In the genomic region with DNA sequence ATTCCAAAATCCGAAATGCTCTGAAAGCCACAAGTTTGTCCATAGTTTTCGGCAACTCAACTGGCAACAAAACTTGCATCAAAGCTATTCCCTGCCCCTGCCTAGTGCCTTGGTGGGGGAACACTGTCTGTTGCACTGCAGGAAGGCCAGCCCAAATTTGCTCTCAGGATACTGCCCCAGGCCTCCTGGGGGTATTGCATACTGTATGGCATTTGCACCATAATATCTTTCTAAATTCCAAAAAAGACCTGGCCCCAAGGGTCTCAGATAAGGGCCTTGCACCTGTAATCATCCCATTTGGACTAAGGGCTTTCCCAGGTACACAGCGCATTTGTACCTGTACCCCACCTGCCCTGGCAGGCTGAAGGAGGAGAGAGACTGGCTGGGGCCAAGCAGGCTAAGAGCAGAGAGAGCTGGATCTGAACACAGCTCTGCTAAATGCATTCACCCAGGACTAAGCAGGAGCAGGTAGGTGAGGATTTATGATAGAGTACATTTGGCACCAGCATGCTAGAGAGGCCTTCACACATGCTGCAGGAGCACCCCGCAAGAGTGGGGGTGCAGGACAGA, we compare ENCODE assay signal across 1 cellular context.
TF ChIP-seq lines count a peak whose summit lies in the region.

No MANE protein-coding gene starts in this region.

TF ChIP-seq in GM12878, 131 proteins besides CTCF, POLR2A, EP300 and RAD21:
- TF ChIP-seq SRF (IDR thresholded peaks at IDR 0.05; ENCODE audit: low read depth in 2 of 2, low read length in 2 of 2) (no peak), SUZ12 (IDR thresholded peaks at IDR 0.05; ENCODE audit: unreplicated experiment) (no peak), WRNIP1 (IDR thresholded peaks at IDR 0.05; ENCODE audit: borderline replicate concordance, low read depth, low read length) (no peak), SUPT20H (IDR thresholded peaks at IDR 0.05; ENCODE audit: borderline replicate concordance, control insufficient read depth, low read depth, low read length) (no peak), YBX1 (IDR thresholded peaks at IDR 0.05) (no peak), RELA (IDR thresholded peaks at IDR 0.05; ENCODE audit: borderline replicate concordance, partially characterized antibody) (no peak), CHD1 (IDR thresholded peaks at IDR 0.05; ENCODE audit: low read depth, low read length) (no peak), SREBF1 (IDR thresholded peaks at IDR 0.05; ENCODE audit: low read length) (no peak), IKZF1 (conservative IDR thresholded peaks at IDR 0.05) (no peak), BACH1 (IDR thresholded peaks at IDR 0.05; ENCODE audit: borderline replicate concordance) (no peak), SREBF2 (IDR thresholded peaks at IDR 0.05; ENCODE audit: low read length) (no peak), STAT1 (conservative IDR thresholded peaks at IDR 0.05) (no peak), CREM (IDR thresholded peaks at IDR 0.05; ENCODE audit: low read depth) (no peak), NBN (IDR thresholded peaks at IDR 0.05) (no peak), EZH2 (IDR thresholded peaks at IDR 0.05; ENCODE audit: borderline replicate concordance, control insufficient read depth, low read depth, low read length) (no peak)
- TF ChIP-seq, protein P1, sequence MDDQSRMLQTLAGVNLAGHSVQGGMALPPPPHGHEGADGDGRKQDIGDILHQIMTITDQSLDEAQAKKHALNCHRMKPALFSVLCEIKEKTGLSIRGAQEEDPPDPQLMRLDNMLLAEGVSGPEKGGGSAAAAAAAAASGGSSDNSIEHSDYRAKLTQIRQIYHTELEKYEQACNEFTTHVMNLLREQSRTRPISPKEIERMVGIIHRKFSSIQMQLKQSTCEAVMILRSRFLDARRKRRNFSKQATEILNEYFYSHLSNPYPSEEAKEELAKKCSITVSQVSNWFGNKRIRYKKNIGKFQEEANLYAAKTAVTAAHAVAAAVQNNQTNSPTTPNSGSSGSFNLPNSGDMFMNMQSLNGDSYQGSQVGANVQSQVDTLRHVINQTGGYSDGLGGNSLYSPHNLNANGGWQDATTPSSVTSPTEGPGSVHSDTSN (IDR thresholded peaks at IDR 0.05; ENCODE audit: insufficient replicate concordance, low read depth, low read length) = no peak
- TF ChIP-seq, protein P2, sequence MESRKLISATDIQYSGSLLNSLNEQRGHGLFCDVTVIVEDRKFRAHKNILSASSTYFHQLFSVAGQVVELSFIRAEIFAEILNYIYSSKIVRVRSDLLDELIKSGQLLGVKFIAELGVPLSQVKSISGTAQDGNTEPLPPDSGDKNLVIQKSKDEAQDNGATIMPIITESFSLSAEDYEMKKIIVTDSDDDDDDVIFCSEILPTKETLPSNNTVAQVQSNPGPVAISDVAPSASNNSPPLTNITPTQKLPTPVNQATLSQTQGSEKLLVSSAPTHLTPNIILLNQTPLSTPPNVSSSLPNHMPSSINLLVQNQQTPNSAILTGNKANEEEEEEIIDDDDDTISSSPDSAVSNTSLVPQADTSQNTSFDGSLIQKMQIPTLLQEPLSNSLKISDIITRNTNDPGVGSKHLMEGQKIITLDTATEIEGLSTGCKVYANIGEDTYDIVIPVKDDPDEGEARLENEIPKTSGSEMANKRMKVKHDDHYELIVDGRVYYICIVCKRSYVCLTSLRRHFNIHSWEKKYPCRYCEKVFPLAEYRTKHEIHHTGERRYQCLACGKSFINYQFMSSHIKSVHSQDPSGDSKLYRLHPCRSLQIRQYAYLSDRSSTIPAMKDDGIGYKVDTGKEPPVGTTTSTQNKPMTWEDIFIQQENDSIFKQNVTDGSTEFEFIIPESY (IDR thresholded peaks at IDR 0.05) = no peak
- TF ChIP-seq, protein P3, sequence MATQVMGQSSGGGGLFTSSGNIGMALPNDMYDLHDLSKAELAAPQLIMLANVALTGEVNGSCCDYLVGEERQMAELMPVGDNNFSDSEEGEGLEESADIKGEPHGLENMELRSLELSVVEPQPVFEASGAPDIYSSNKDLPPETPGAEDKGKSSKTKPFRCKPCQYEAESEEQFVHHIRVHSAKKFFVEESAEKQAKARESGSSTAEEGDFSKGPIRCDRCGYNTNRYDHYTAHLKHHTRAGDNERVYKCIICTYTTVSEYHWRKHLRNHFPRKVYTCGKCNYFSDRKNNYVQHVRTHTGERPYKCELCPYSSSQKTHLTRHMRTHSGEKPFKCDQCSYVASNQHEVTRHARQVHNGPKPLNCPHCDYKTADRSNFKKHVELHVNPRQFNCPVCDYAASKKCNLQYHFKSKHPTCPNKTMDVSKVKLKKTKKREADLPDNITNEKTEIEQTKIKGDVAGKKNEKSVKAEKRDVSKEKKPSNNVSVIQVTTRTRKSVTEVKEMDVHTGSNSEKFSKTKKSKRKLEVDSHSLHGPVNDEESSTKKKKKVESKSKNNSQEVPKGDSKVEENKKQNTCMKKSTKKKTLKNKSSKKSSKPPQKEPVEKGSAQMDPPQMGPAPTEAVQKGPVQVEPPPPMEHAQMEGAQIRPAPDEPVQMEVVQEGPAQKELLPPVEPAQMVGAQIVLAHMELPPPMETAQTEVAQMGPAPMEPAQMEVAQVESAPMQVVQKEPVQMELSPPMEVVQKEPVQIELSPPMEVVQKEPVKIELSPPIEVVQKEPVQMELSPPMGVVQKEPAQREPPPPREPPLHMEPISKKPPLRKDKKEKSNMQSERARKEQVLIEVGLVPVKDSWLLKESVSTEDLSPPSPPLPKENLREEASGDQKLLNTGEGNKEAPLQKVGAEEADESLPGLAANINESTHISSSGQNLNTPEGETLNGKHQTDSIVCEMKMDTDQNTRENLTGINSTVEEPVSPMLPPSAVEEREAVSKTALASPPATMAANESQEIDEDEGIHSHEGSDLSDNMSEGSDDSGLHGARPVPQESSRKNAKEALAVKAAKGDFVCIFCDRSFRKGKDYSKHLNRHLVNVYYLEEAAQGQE (IDR thresholded peaks at IDR 0.05; ENCODE audit: low read depth, low read length) = no peak
